Comparison of ENCODE assay signal across 19 cellular contexts in the genomic region with DNA sequence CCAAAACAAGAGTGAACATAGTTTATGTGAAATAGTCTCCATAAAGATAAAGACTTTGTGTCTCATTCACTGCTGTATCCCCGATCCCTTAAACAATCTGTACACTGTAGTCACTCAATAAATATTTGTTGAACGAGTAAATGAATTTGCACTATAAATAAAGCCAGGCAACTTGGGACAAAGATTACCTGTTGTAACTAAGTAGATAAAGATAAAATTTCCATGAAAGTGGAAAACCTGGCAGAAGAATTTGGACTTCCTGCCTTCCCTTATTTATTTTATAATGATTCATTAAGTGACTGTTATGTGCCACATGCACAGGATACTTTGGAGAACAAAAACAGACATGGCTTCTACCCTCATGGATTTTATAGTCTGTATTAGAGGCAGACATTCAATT.
"Had no signal": no experiment of that assay in that cellular context is flagged by ENCODE, and none has a peak within 500 bp of the region (broad histone marks: within the 10 kb centered on the region; RNA-seq: fewer than 3 reads in every experiment).

No MANE protein-coding gene starts in this region.

- H3K4me3 Mint-ChIP-seq: activated CD4-positive, alpha-beta memory T cell treated with anti-CD3 and anti-CD28 coated beads, Interleukin-2, amount 10 ng/mL, durations not matched to agents 7 days and 5 days; activated T-cell treated with anti-CD3 and anti-CD28 coated beads, Interleukin-2, amount 50 U/mL, for 4 hours; immature natural killer cell; mesothelial cell of epicardium; nephron progenitor cell; stimulated activated naive B cell treated with anti-CD40 and anti-IgM and Interleukin-4, amounts not matched to agents 10 μg/mL and 1 μg/mL and 100 μg/mL, for 72 hours; T-helper 1 cell treated with Interleukin-12 subunit alpha and Interleukin-12 subunit beta and Interleukin-4 antibody, amounts not matched to agents 30 μg/mL and 1 μg/mL, for 36 hours had no signal

- H3K9me3 Mint-ChIP-seq: activated CD4-positive, alpha-beta memory T cell treated with anti-CD3 and anti-CD28 coated beads, Interleukin-2, amount 10 ng/mL, durations not matched to agents 7 days and 5 days; activated naive CD4-positive, alpha-beta T cell treated with anti-CD3 and anti-CD28 coated beads, Interleukin-2, amount 50 U/mL, for 72 hours; activated T-cell treated with anti-CD3 and anti-CD28 coated beads, Interleukin-2, amount 50 U/mL, for 4 hours; immature natural killer cell; mesothelial cell of epicardium; nephron progenitor cell; T-helper 1 cell treated with Interleukin-12 subunit alpha and Interleukin-12 subunit beta and Interleukin-4 antibody, amounts not matched to agents 30 μg/mL and 1 μg/mL, for 36 hours had no signal

- DNase-seq: activated CD4-positive, alpha-beta memory T cell treated with anti-CD3 and anti-CD28 coated beads, Interleukin-2, amount 10 ng/mL, durations not matched to agents 7 days and 5 days; activated CD4-positive, alpha-beta T cell treated with anti-CD3 and anti-CD28 coated beads for 4 hours; activated effector memory CD4-positive, alpha-beta T cell treated with Interleukin-2 at 50 U/mL for 16 hours; activated T-cell treated with anti-CD3 and anti-CD28 coated beads, Interleukin-2, amount 50 U/mL, for 4 hours; caudate nucleus; effector CD4-positive, alpha-beta T cell; heart left ventricle; immature natural killer cell; lower lobe of right lung; nephron progenitor cell; occipital lobe; psoas muscle; stimulated activated CD4-positive, alpha-beta T cell treated with anti-CD3 and anti-CD28 coated beads, Interleukin-12 subunit alpha, Interleukin-12 subunit beta, amount 100 ng/mL, for 4 hours; stimulated activated naive B cell treated with anti-CD40 and anti-IgM and Interleukin-4, amounts not matched to agents 10 μg/mL and 1 μg/mL and 100 μg/mL, for 72 hours; tibial artery had no signal

- FAIRE-seq: urothelium cell line had no signal

- H3K27ac Mint-ChIP-seq: activated CD4-positive, alpha-beta memory T cell treated with anti-CD3 and anti-CD28 coated beads, Interleukin-2, amount 10 ng/mL, durations not matched to agents 7 days and 5 days; activated naive CD4-positive, alpha-beta T cell treated with anti-CD3 and anti-CD28 coated beads, Interleukin-2, amount 50 U/mL, for 72 hours; immature natural killer cell; mesothelial cell of epicardium; nephron progenitor cell; stimulated activated naive B cell treated with anti-CD40 and anti-IgM and Interleukin-4, amounts not matched to agents 10 μg/mL and 1 μg/mL and 100 μg/mL, for 72 hours; T-helper 1 cell treated with Interleukin-12 subunit alpha and Interleukin-12 subunit beta and Interleukin-4 antibody, amounts not matched to agents 30 μg/mL and 1 μg/mL, for 36 hours had no signal

- ATAC-seq: activated naive CD4-positive, alpha-beta T cell treated with anti-CD3 and anti-CD28 coated beads, Interleukin-2, amount 50 U/mL, for 72 hours; activated T-cell treated with anti-CD3 and anti-CD28 coated beads, Interleukin-2, amount 50 U/mL, for 4 hours; heart left ventricle; lower lobe of right lung; psoas muscle; stimulated activated naive B cell treated with anti-CD40 and anti-IgM and Interleukin-4, amounts not matched to agents 10 μg/mL and 1 μg/mL and 100 μg/mL, for 72 hours had no signal

- H3K36me3 ChIP-seq: heart left ventricle, lower lobe of right lung, tibial artery had no signal

- H3K27ac ChIP-seq: heart left ventricle, lower lobe of right lung, psoas muscle, tibial artery had no signal

- H3K27me3 ChIP-seq: heart left ventricle, tibial artery had no signal

- H3K4me3 ChIP-seq: heart left ventricle, lower lobe of right lung, psoas muscle, tibial artery had no signal

- H3K27me3 Mint-ChIP-seq: activated CD4-positive, alpha-beta memory T cell treated with anti-CD3 and anti-CD28 coated beads, Interleukin-2, amount 10 ng/mL, durations not matched to agents 7 days and 5 days; stimulated activated naive B cell treated with anti-CD40 and anti-IgM and Interleukin-4, amounts not matched to agents 10 μg/mL and 1 μg/mL and 100 μg/mL, for 72 hours had no signal

- H3K4me1 Mint-ChIP-seq: immature natural killer cell, nephron progenitor cell had no signal

- H3K4me1 ChIP-seq: heart left ventricle, lower lobe of right lung, psoas muscle, tibial artery had no signal

- H3K9me3 ChIP-seq: heart left ventricle, lower lobe of right lung, psoas muscle, tibial artery had no signal
